In the genomic region with DNA sequence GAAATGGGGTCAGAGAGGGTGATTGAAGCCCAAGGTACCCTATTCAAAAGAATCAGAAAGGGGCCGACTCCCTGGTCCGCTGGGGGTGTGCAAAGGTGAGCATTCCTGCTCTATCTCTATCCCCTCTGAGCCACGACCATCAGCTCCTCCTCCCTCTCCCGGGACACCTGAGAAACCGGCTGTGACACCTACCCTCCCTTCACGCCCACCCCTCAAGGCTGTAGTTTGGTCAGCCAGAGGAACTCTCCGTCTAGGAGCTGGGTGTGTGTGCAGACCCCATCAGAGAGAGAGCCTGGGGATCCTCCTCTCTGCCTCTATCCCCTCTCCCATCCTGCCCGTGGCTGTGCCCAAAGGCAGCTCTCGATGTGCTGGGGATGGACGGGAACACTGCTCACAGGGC, we compare ENCODE assay signal across 37 cellular contexts. TPM values are rescaled to one million over a fixed set of nuclear protein-coding genes. Genes with fewer than 3 reads are reported as not detected.
"Had no signal": no experiment of that assay in that cellular context is flagged by ENCODE, and none has a peak within 500 bp of the region (broad histone marks: within the 10 kb centered on the region; RNA-seq: fewer than 3 reads in every experiment).

No MANE protein-coding gene starts in this region.

- H3K36me3 ChIP-seq: ascending aorta, brain microvascular endothelial cell, breast epithelium had no signal

- H3K27ac ChIP-seq: ascending aorta, body of pancreas, brain microvascular endothelial cell, breast epithelium, VCaP had no signal

- FAIRE-seq: TTC549 had no signal

- H3K27ac Mint-ChIP-seq: activated B cell treated with CpG ODN at 0.5 μM for 24 hours; activated CD4-positive, alpha-beta memory T cell treated with anti-CD3 and anti-CD28 coated beads for 36 hours; activated CD4-positive, alpha-beta T cell treated with anti-CD3 and anti-CD28 coated beads, Interleukin-2, amount 10 ng/mL, durations not matched to agents 24 days and 14 days; activated CD8-positive, alpha-beta memory T cell treated with anti-CD3 and anti-CD28 coated beads, Interleukin-2, amount 10 ng/mL, durations not matched to agents 7 days and 5 days; activated CD8-positive, alpha-beta T cell treated with anti-CD3 and anti-CD28 coated beads for 36 hours; activated naive CD4-positive, alpha-beta T cell treated with anti-CD3 and anti-CD28 coated beads, Interleukin-2, amount 10 ng/mL, durations not matched to agents 7 days and 5 days; activated naive CD4-positive, alpha-beta T cell treated with anti-CD3 and anti-CD28 coated beads, Interleukin-2, amount 50 U/mL, for 24 hours; activated naive CD8-positive, alpha-beta T cell; activated naive CD8-positive, alpha-beta T cell treated with anti-CD3 and anti-CD28 coated beads, Interleukin-2, amount 10 ng/mL, durations not matched to agents 7 days and 5 days; activated naive CD8-positive, alpha-beta T cell treated with anti-CD3 and anti-CD28 coated beads, Interleukin-2, amount 50 U/mL, for 24 hours; activated T-cell treated with anti-CD3 and anti-CD28 coated beads, Interleukin-2, amount 50 U/mL, for 24 hours; activated T-helper 2 cell treated with anti-CD3 and anti-CD28 coated beads, Interferon-gamma antibody, Interleukin-2, Interleukin-4, amounts not matched to agents 10 μg/mL and 5 μg/mL and 100 μg/mL, durations not matched to agents 14 hours and 24 hours and 36 hours; T-helper 1 cell treated with Interleukin-12 subunit alpha and Interleukin-12 subunit beta and Interleukin-4 antibody, amounts not matched to agents 30 μg/mL and 1 μg/mL, for 36 hours; T-helper 2 cell treated with Interferon-gamma antibody and Interleukin-4, amounts not matched to agents 5 μg/mL and 100 μg/mL, for 36 hours had no signal

- DNase-seq: activated B cell treated with CpG ODN at 0.5 μM for 24 hours; activated CD4-positive, alpha-beta memory T cell treated with anti-CD3 and anti-CD28 coated beads for 36 hours; activated CD4-positive, alpha-beta T cell treated with anti-CD3 and anti-CD28 coated beads for 4 hours; activated CD4-positive, alpha-beta T cell treated with anti-CD3 and anti-CD28 coated beads, Interleukin-2, amount 10 ng/mL, durations not matched to agents 24 days and 14 days; activated CD4-positive, alpha-beta T cell treated with anti-CD3 and anti-CD28 coated beads, Interleukin-2, amount 50 U/mL, for 1 hour; activated CD4-positive, alpha-beta T cell treated with anti-CD3 and anti-CD28 coated beads, Interleukin-2, amount 50 U/mL, for 4 hours; activated CD4-positive, CD25-positive, alpha-beta regulatory T cell treated with anti-CD3 and anti-CD28 coated beads, Interleukin-2, amount 50 U/mL, for 72 hours; activated CD8-positive, alpha-beta memory T cell treated with anti-CD3 and anti-CD28 coated beads, Interleukin-2, amount 10 ng/mL, durations not matched to agents 7 days and 5 days; activated CD8-positive, alpha-beta memory T cell treated with anti-CD3 and anti-CD28 coated beads, Interleukin-2, amount 50 U/mL, for 48 hours; activated CD8-positive, alpha-beta T cell treated with anti-CD3 and anti-CD28 coated beads for 36 hours; activated effector memory CD4-positive, alpha-beta T cell treated with Interleukin-2 at 50 U/mL for 16 hours; activated gamma-delta T cell; activated naive CD4-positive, alpha-beta T cell treated with anti-CD3 and anti-CD28 coated beads, Interleukin-2, amount 10 ng/mL, durations not matched to agents 7 days and 5 days; activated naive CD4-positive, alpha-beta T cell treated with Interleukin-2 at 50 U/mL for 16 hours; activated naive CD8-positive, alpha-beta T cell treated with anti-CD3 and anti-CD28 coated beads, Interleukin-2, amount 10 ng/mL, durations not matched to agents 7 days and 5 days; activated naive CD8-positive, alpha-beta T cell treated with anti-CD3 and anti-CD28 coated beads, Interleukin-2, amount 50 U/mL, for 24 hours; activated T-cell treated with anti-CD3 and anti-CD28 coated beads, Interleukin-2, amount 50 U/mL, for 24 hours; activated T-cell treated with anti-CD3 and anti-CD28 coated beads, Interleukin-2, amount 50 U/mL, for 48 hours; amygdala; anterior cingulate cortex; body of pancreas; brain microvascular endothelial cell; central memory CD4-positive, alpha-beta T cell; SW 1271; T-helper 1 cell; T-helper 2 cell; T-helper 9 cell had no signal

- H3K4me3 ChIP-seq: ascending aorta, body of pancreas, breast epithelium had no signal

- H3K27me3 ChIP-seq: ascending aorta, body of pancreas had no signal

- H3K36me3 Mint-ChIP-seq: activated CD4-positive, alpha-beta memory T cell treated with anti-CD3 and anti-CD28 coated beads for 36 hours; activated CD8-positive, alpha-beta memory T cell treated with anti-CD3 and anti-CD28 coated beads, Interleukin-2, amount 10 ng/mL, durations not matched to agents 7 days and 5 days; activated naive CD4-positive, alpha-beta T cell treated with anti-CD3 and anti-CD28 coated beads, Interleukin-2, amount 10 ng/mL, durations not matched to agents 7 days and 5 days; activated naive CD4-positive, alpha-beta T cell treated with anti-CD3 and anti-CD28 coated beads, Interleukin-2, amount 50 U/mL, for 24 hours; activated naive CD8-positive, alpha-beta T cell; activated naive CD8-positive, alpha-beta T cell treated with anti-CD3 and anti-CD28 coated beads, Interleukin-2, amount 10 ng/mL, durations not matched to agents 7 days and 5 days had no signal

- H3K9me3 ChIP-seq: ascending aorta, body of pancreas, breast epithelium had no signal

- H3K4me3 Mint-ChIP-seq: activated B cell treated with CpG ODN at 0.5 μM for 24 hours; activated CD4-positive, alpha-beta memory T cell treated with anti-CD3 and anti-CD28 coated beads for 36 hours; activated CD4-positive, alpha-beta T cell treated with anti-CD3 and anti-CD28 coated beads, Interleukin-2, amount 10 ng/mL, durations not matched to agents 24 days and 14 days; activated CD8-positive, alpha-beta memory T cell treated with anti-CD3 and anti-CD28 coated beads, Interleukin-2, amount 10 ng/mL, durations not matched to agents 7 days and 5 days; activated CD8-positive, alpha-beta T cell treated with anti-CD3 and anti-CD28 coated beads for 36 hours; activated naive CD4-positive, alpha-beta T cell treated with anti-CD3 and anti-CD28 coated beads, Interleukin-2, amount 10 ng/mL, durations not matched to agents 7 days and 5 days; activated naive CD4-positive, alpha-beta T cell treated with anti-CD3 and anti-CD28 coated beads, Interleukin-2, amount 50 U/mL, for 24 hours; activated naive CD8-positive, alpha-beta T cell; activated naive CD8-positive, alpha-beta T cell treated with anti-CD3 and anti-CD28 coated beads, Interleukin-2, amount 10 ng/mL, durations not matched to agents 7 days and 5 days; activated naive CD8-positive, alpha-beta T cell treated with anti-CD3 and anti-CD28 coated beads, Interleukin-2, amount 50 U/mL, for 24 hours; activated T-cell treated with anti-CD3 and anti-CD28 coated beads, Interleukin-2, amount 50 U/mL, for 24 hours; T-helper 1 cell treated with Interleukin-12 subunit alpha and Interleukin-12 subunit beta and Interleukin-4 antibody, amounts not matched to agents 30 μg/mL and 1 μg/mL, for 36 hours; T-helper 2 cell treated with Interferon-gamma antibody and Interleukin-4, amounts not matched to agents 5 μg/mL and 100 μg/mL, for 36 hours had no signal

- H3K4me1 Mint-ChIP-seq: activated B cell treated with CpG ODN at 0.5 μM for 24 hours; activated CD4-positive, alpha-beta T cell treated with anti-CD3 and anti-CD28 coated beads, Interleukin-2, amount 10 ng/mL, durations not matched to agents 24 days and 14 days; activated naive CD4-positive, alpha-beta T cell treated with anti-CD3 and anti-CD28 coated beads, Interleukin-2, amount 10 ng/mL, durations not matched to agents 7 days and 5 days; activated naive CD4-positive, alpha-beta T cell treated with anti-CD3 and anti-CD28 coated beads, Interleukin-2, amount 50 U/mL, for 24 hours; activated naive CD8-positive, alpha-beta T cell treated with anti-CD3 and anti-CD28 coated beads, Interleukin-2, amount 10 ng/mL, durations not matched to agents 7 days and 5 days; activated naive CD8-positive, alpha-beta T cell treated with anti-CD3 and anti-CD28 coated beads, Interleukin-2, amount 50 U/mL, for 24 hours had no signal

- H3K4me1 ChIP-seq: ascending aorta, body of pancreas, breast epithelium had no signal

- H3K9me3 Mint-ChIP-seq: activated B cell treated with CpG ODN at 0.5 μM for 24 hours; activated CD4-positive, alpha-beta memory T cell treated with anti-CD3 and anti-CD28 coated beads for 36 hours; activated CD4-positive, alpha-beta T cell treated with anti-CD3 and anti-CD28 coated beads, Interleukin-2, amount 10 ng/mL, durations not matched to agents 24 days and 14 days; activated CD8-positive, alpha-beta T cell treated with anti-CD3 and anti-CD28 coated beads for 36 hours; activated naive CD4-positive, alpha-beta T cell treated with anti-CD3 and anti-CD28 coated beads, Interleukin-2, amount 10 ng/mL, durations not matched to agents 7 days and 5 days; activated naive CD4-positive, alpha-beta T cell treated with anti-CD3 and anti-CD28 coated beads, Interleukin-2, amount 50 U/mL, for 24 hours; activated naive CD8-positive, alpha-beta T cell treated with anti-CD3 and anti-CD28 coated beads, Interleukin-2, amount 10 ng/mL, durations not matched to agents 7 days and 5 days; activated naive CD8-positive, alpha-beta T cell treated with anti-CD3 and anti-CD28 coated beads, Interleukin-2, amount 50 U/mL, for 24 hours; activated T-cell treated with anti-CD3 and anti-CD28 coated beads, Interleukin-2, amount 50 U/mL, for 24 hours; activated T-helper 2 cell treated with anti-CD3 and anti-CD28 coated beads, Interferon-gamma antibody, Interleukin-2, Interleukin-4, amounts not matched to agents 10 μg/mL and 5 μg/mL and 100 μg/mL, durations not matched to agents 14 hours and 24 hours and 36 hours; T-helper 1 cell treated with Interleukin-12 subunit alpha and Interleukin-12 subunit beta and Interleukin-4 antibody, amounts not matched to agents 30 μg/mL and 1 μg/mL, for 36 hours; T-helper 2 cell treated with Interferon-gamma antibody and Interleukin-4, amounts not matched to agents 5 μg/mL and 100 μg/mL, for 36 hours had no signal

- ATAC-seq: activated CD8-positive, alpha-beta memory T cell treated with anti-CD3 and anti-CD28 coated beads, Interleukin-2, amount 10 ng/mL, durations not matched to agents 7 days and 5 days; activated CD8-positive, alpha-beta T cell treated with anti-CD3 and anti-CD28 coated beads for 36 hours; activated naive CD8-positive, alpha-beta T cell treated with anti-CD3 and anti-CD28 coated beads, Interleukin-2, amount 50 U/mL, for 24 hours; body of pancreas had no signal

RNA-seq across cellular contexts. Expression of a gene that starts 27.6 kb away (rescaled TPM):
- total RNA-seq: activated T-helper 2 cell treated with anti-CD3 and anti-CD28 coated beads, Interferon-gamma antibody, Interleukin-2, Interleukin-4, amounts not matched to agents 10 μg/mL and 5 μg/mL and 100 μg/mL, durations not matched to agents 14 hours and 24 hours and 36 hours; ascending aorta; body of pancreas had no signal

RNA-seq across cellular contexts. Expression of a gene that starts 53.6 kb away (rescaled TPM):
- total RNA-seq: activated B cell treated with CpG ODN at 0.5 μM for 24 hours; activated CD4-positive, alpha-beta memory T cell treated with anti-CD3 and anti-CD28 coated beads for 36 hours; activated CD8-positive, alpha-beta memory T cell treated with anti-CD3 and anti-CD28 coated beads, Interleukin-2, amount 10 ng/mL, durations not matched to agents 7 days and 5 days; activated CD8-positive, alpha-beta T cell treated with anti-CD3 and anti-CD28 coated beads for 36 hours; activated naive CD8-positive, alpha-beta T cell treated with anti-CD3 and anti-CD28 coated beads, Interleukin-2, amount 10 ng/mL, durations not matched to agents 7 days and 5 days; activated T-helper 2 cell treated with anti-CD3 and anti-CD28 coated beads, Interferon-gamma antibody, Interleukin-2, Interleukin-4, amounts not matched to agents 10 μg/mL and 5 μg/mL and 100 μg/mL, durations not matched to agents 14 hours and 24 hours and 36 hours; body of pancreas; cardiac septum had no signal
